ENCODE assay signal across 12 cellular contexts in genomic region chr9:133888048-133888778, GRCh38.
DNase-seq lines count a peak whose midpoint lies in the region; ATAC-seq and TF ChIP-seq lines count a peak whose summit lies in the region.
"Had no signal": no experiment of that assay in that cellular context is flagged by ENCODE, and none has a peak within 500 bp of the region (broad histone marks: within the 10 kb centered on the region; RNA-seq: fewer than 3 reads in every experiment).

No MANE protein-coding gene starts in this region.

- intact Hi-C loops in mammary epithelial cell (cut with micrococcal nuclease): no loop called here
- intact Hi-C loops in PC-3 (cut with micrococcal nuclease): no loop called here

- peak overlapping the region; percentile 24 for H3K4me3 Mint-ChIP-seq in neural crest cell
- H3K4me3 Mint-ChIP-seq: CD4-positive, alpha-beta T cell; stimulated activated naive CD8-positive, alpha-beta T cell treated with anti-CD3 and anti-CD28 coated beads, Interleukin-15, amount 100 ng/mL, for 72 hours had no signal

- no peak overlapping the region for H3K9ac ChIP-seq in mammary epithelial cell (ENCODE audit: insufficient read depth, low read length)
- no peak overlapping the region for H3K9ac ChIP-seq in PC-3 (ENCODE audit: low read length)

- in situ Hi-C loops in mammary epithelial cell (cut with MboI; ENCODE audit: low sequenced_read_pairs in 2 of 2): no loop called here

- no peaks in the 10 kb centered on the region for H3F3A ChIP-seq in PC-3 (ENCODE audit: low read length, unreplicated experiment)

- POLR2A ChIA-PET in PC-3 (lab: Charles Lee; ENCODE audit: unreplicated experiment): no interaction called here

- H3K4me3 ChIP-seq in H7 (ENCODE audit: insufficient read depth, low read depth, low read length) (no peak overlapping the region), mammary epithelial cell (replicated peaks in 1 of 3; ENCODE audit: insufficient read depth in 1 of 3, low read depth in 2 of 3, low read length in 3 of 3) (no peak overlapping the region), PC-3 (ENCODE audit: low read length) (no peak overlapping the region)
- H3K4me3 ChIP-seq: ovary had no signal

- H3K36me3 ChIP-seq in H7 (replicated peaks; ENCODE audit: control insufficient read depth, insufficient read depth, low read length): no peaks in the 10 kb centered on the region
- H3K36me3 ChIP-seq in mammary epithelial cell (ENCODE audit: insufficient read depth, low read length): no peaks in the 10 kb centered on the region
- no peaks in the 10 kb centered on the region for H3K36me3 ChIP-seq in PC-3 (ENCODE audit: low read depth, low read length)
- H3K36me3 ChIP-seq: ovary had no signal

- TF ChIP-seq CTCF in mammary epithelial cell (conservative IDR thresholded peaks at IDR 0.05 in 1 of 2, IDR thresholded peaks at IDR 0.05 in 1 of 2; ENCODE audit: extremely low read depth in 1 of 2, insufficient read depth in 1 of 2, low read depth in 1 of 2, low read length in 2 of 2) (no peak), neural crest cell (conservative IDR thresholded peaks at IDR 0.05) (no peak), PC-3 (conservative IDR thresholded peaks at IDR 0.05; ENCODE audit: low read depth, low read length) (no peak)

- DNase-seq in H7: peak; percentile 72
- peak; percentile 91 for DNase-seq in NCI-H2196 treated with DMSO at 0.1 percent for 48 hours (lab: John Stamatoyannopoulos, UW; ENCODE audit: unreplicated experiment)
- peak; percentile 56 for DNase-seq in mammary epithelial cell
- DNase-seq in neural crest cell (ENCODE audit: low read depth, low spot score): no peak
- DNase-seq in PC-3: no peak
- DNase-seq: CD4-positive, alpha-beta T cell; ovary; stimulated activated naive CD8-positive, alpha-beta T cell treated with anti-CD3 and anti-CD28 coated beads, Interleukin-15, amount 100 ng/mL, for 72 hours; T-helper 9 cell had no signal

- H3K27me3 ChIP-seq in H7 (ENCODE audit: control insufficient read depth, insufficient read depth, low read length): no peaks in the 10 kb centered on the region
- no peaks in the 10 kb centered on the region for H3K27me3 ChIP-seq in mammary epithelial cell (ENCODE audit: insufficient read depth, low read length)
- no peaks in the 10 kb centered on the region for H3K27me3 ChIP-seq in PC-3 (ENCODE audit: low read length)
- H3K27me3 ChIP-seq: ovary had no signal

- H3K27ac ChIP-seq in mammary epithelial cell (ENCODE audit: insufficient read depth, low read depth, low read length): no peak overlapping the region
- no peak overlapping the region for H3K27ac ChIP-seq in PC-3 (ENCODE audit: low read length)
- H3K27ac ChIP-seq: ovary had no signal

- H3K36me3 Mint-ChIP-seq in neural crest cell (ENCODE audit: low read depth): peaks cover 6% of the 10 kb centered on the region

- dilution Hi-C loops in mammary epithelial cell (cut with HindIII; ENCODE audit: low sequenced_read_pairs): loop anchor here (5.0 kb wide), 3 partner anchors 44 to 106 kb away; no protein-coding TSS in a partner anchor

- peaks cover 86% of the 10 kb centered on the region for H3K79me2 ChIP-seq in mammary epithelial cell (ENCODE audit: insufficient read depth, low read length)
- no peaks in the 10 kb centered on the region for H3K79me2 ChIP-seq in PC-3 (ENCODE audit: low read length)

- ATAC-seq in HG02759 (IDR thresholded peaks at IDR 0.05; ENCODE audit: unreplicated experiment) (no peak), PC-3 (no peak), HG02642 (IDR thresholded peaks at IDR 0.05; ENCODE audit: poor library complexity, unreplicated experiment) (no peak), GM21786 (IDR thresholded peaks at IDR 0.05; ENCODE audit: unreplicated experiment) (no peak)
- ATAC-seq: stimulated activated naive CD8-positive, alpha-beta T cell treated with anti-CD3 and anti-CD28 coated beads, Interleukin-15, amount 100 ng/mL, for 72 hours had no signal

- peaks cover 67% of the 10 kb centered on the region for H3K4me1 Mint-ChIP-seq in neural crest cell
- H3K4me1 Mint-ChIP-seq: stimulated activated naive CD8-positive, alpha-beta T cell treated with anti-CD3 and anti-CD28 coated beads, Interleukin-15, amount 100 ng/mL, for 72 hours had no signal

- CTCF ChIA-PET in mammary epithelial cell (lab: Charles Lee; ENCODE audit: low non-redundant PET) (no interaction called here), PC-3 (lab: Charles Lee) (no interaction called here)

- no peaks in the 10 kb centered on the region for H3K9me2 ChIP-seq in PC-3 (replicated peaks; ENCODE audit: low read length)

- H3K9me3 ChIP-seq in mammary epithelial cell (replicated peaks; ENCODE audit: insufficient read depth, low read length): no peaks in the 10 kb centered on the region
- no peaks in the 10 kb centered on the region for H3K9me3 ChIP-seq in PC-3 (ENCODE audit: low read length)
- H3K9me3 ChIP-seq: ovary had no signal

- H2AFZ ChIP-seq in mammary epithelial cell (ENCODE audit: low read depth, low read length) (no peak overlapping the region), PC-3 (ENCODE audit: low read length) (no peak overlapping the region)

- H4K20me1 ChIP-seq in mammary epithelial cell (ENCODE audit: insufficient read depth, low read length) (no peaks in the 10 kb centered on the region), PC-3 (ENCODE audit: low read length) (no peaks in the 10 kb centered on the region)

- H3K27me3 Mint-ChIP-seq in neural crest cell (ENCODE audit: low read depth): no peaks in the 10 kb centered on the region
- H3K27me3 Mint-ChIP-seq: CD4-positive, alpha-beta T cell; stimulated activated naive CD8-positive, alpha-beta T cell treated with anti-CD3 and anti-CD28 coated beads, Interleukin-15, amount 100 ng/mL, for 72 hours had no signal

- WGBS in mammary epithelial cell (ENCODE audit: low coverage, missing lambda C conversion rate): 76% methylated on average over 15 of the region's 25 CpGs

- BruUV-seq in mammary epithelial cell (replicated peaks; lab: Mats Ljungman, UMichigan): no TSS peak
- no TSS peak for BruUV-seq in PC-3 (replicated peaks; lab: Mats Ljungman, UMichigan)

- peaks cover 33% of the 10 kb centered on the region for H3K4me1 ChIP-seq in mammary epithelial cell (ENCODE audit: insufficient read depth, low read length)
- peaks cover 11% of the 10 kb centered on the region; the same call in 1 of the 2 replicates for H3K4me1 ChIP-seq in PC-3 (ENCODE audit: insufficient read depth, low read length)

- H3K27ac Mint-ChIP-seq in neural crest cell (ENCODE audit: unreplicated experiment): peak overlapping the region; percentile 90
- H3K27ac Mint-ChIP-seq: CD4-positive, alpha-beta T cell had no signal

- H3K9me3 Mint-ChIP-seq in neural crest cell: peaks cover 2% of the 10 kb centered on the region
- H3K9me3 Mint-ChIP-seq: CD4-positive, alpha-beta T cell; stimulated activated naive CD8-positive, alpha-beta T cell treated with anti-CD3 and anti-CD28 coated beads, Interleukin-15, amount 100 ng/mL, for 72 hours had no signal

- H3K4me2 ChIP-seq in mammary epithelial cell (ENCODE audit: insufficient read depth, low read depth, low read length): no peak overlapping the region
- no peak overlapping the region for H3K4me2 ChIP-seq in PC-3 (ENCODE audit: low read length)

Comparison
In these comparisons a context has a peak if more than half of its experiments do, and no peak if none do; other contexts are left out.
1. DNase-seq: peak in H7 (single experiment), NCI-H2196 treated with DMSO at 0.1 percent for 48 hours (single experiment) and mammary epithelial cell (single experiment); none in neural crest cell (single experiment) and PC-3 (single experiment).